In genomic region chr19:43540381-43540780, GRCh38 we compare ENCODE assay signal across 35 cellular contexts. TPM values are rescaled to one million over a fixed set of nuclear protein-coding genes. Genes with fewer than 3 reads are reported as not detected.
"Had no signal": no experiment of that assay in that cellular context is flagged by ENCODE, and none has a peak within 500 bp of the region (broad histone marks: within the 10 kb centered on the region; RNA-seq: fewer than 3 reads in every experiment).

No MANE protein-coding gene starts in this region.

- DNase-seq: activated B cell treated with CpG ODN at 0.5 μM for 24 hours; activated CD4-positive, alpha-beta T cell treated with anti-CD3 and anti-CD28 coated beads for 48 hours; activated CD4-positive, alpha-beta T cell treated with anti-CD3 and anti-CD28 coated beads, Interleukin-2, amount 50 U/mL, for 1 hour; activated CD4-positive, alpha-beta T cell treated with anti-CD3 and anti-CD28 coated beads, Interleukin-2, amount 50 U/mL, for 48 hours; activated CD8-positive, alpha-beta memory T cell treated with anti-CD3 and anti-CD28 coated beads for 24 hours; activated CD8-positive, alpha-beta T cell treated with anti-CD3 and anti-CD28 coated beads for 36 hours; activated effector memory CD4-positive, alpha-beta T cell treated with Interleukin-2 at 50 U/mL for 16 hours; activated gamma-delta T cell treated with Interleukin-2 at 50 U/mL for 16 hours; activated naive CD4-positive, alpha-beta T cell treated with anti-CD3 and anti-CD28 coated beads, Interleukin-2, amount 50 U/mL, for 16 hours; activated naive CD4-positive, alpha-beta T cell treated with Interleukin-2 at 50 U/mL for 16 hours; activated T-cell treated with anti-CD3 and anti-CD28 coated beads, Interleukin-2, amount 50 U/mL, for 4 hours; central memory CD4-positive, alpha-beta T cell; cerebellar nuclear complex; dorsolateral prefrontal cortex; effector memory CD4-positive, alpha-beta T cell; esophagus squamous epithelium; foreskin melanocyte; T-helper 1 cell; T-helper 17 cell; T1000; WERI-Rb-1 had no signal

- H3K27ac ChIP-seq: ascending aorta, breast epithelium, cardiac muscle cell, coronary artery, dorsolateral prefrontal cortex, epithelial cell of prostate, esophagus squamous epithelium, gastroesophageal sphincter, WERI-Rb-1 had no signal

- H3K9me3 Mint-ChIP-seq: dendritic cell treated with granulocyte-macrophage colony-stimulating factor and Interleukin-4, amounts not matched to agents 40 ng/mL and 50 ng/mL, for 4 days had no signal

- H3K27me3 Mint-ChIP-seq: activated B cell treated with CpG ODN at 0.5 μM for 24 hours; activated CD8-positive, alpha-beta T cell treated with anti-CD3 and anti-CD28 coated beads for 36 hours; activated naive CD8-positive, alpha-beta T cell; activated T-helper 17 cell treated with anti-CD3 and anti-CD28 coated beads, Interleukin-2, amount 50 U/mL, for 72 hours; brain; T-helper 17 cell had no signal

- H3K4me3 Mint-ChIP-seq: activated B cell treated with CpG ODN at 0.5 μM for 24 hours; activated CD8-positive, alpha-beta T cell treated with anti-CD3 and anti-CD28 coated beads for 36 hours; activated naive CD8-positive, alpha-beta T cell; activated T-cell treated with anti-CD3 and anti-CD28 coated beads, Interleukin-2, amount 50 U/mL, for 4 hours; activated T-helper 17 cell treated with anti-CD3 and anti-CD28 coated beads, Interleukin-2, amount 50 U/mL, for 72 hours; brain; dendritic cell treated with granulocyte-macrophage colony-stimulating factor and Interleukin-4, amounts not matched to agents 40 ng/mL and 50 ng/mL, for 4 days; T-helper 17 cell; T-helper 2 cell treated with Interferon-gamma antibody and Interleukin-4, amounts not matched to agents 5 μg/mL and 100 μg/mL, for 36 hours had no signal

- FAIRE-seq: endothelial cell of umbilical vein had no signal

- ATAC-seq: activated CD4-positive, CD25-positive, alpha-beta regulatory T cell treated with anti-CD3 and anti-CD28 coated beads, Interleukin-2, amount 50 U/mL, for 24 hours; activated CD8-positive, alpha-beta T cell treated with anti-CD3 and anti-CD28 coated beads for 36 hours; activated T-cell treated with anti-CD3 and anti-CD28 coated beads, Interleukin-2, amount 50 U/mL, for 4 hours; activated T-helper 17 cell treated with anti-CD3 and anti-CD28 coated beads, Interleukin-2, amount 50 U/mL, for 72 hours; gastroesophageal sphincter; T-helper 17 cell had no signal

- H3K9me3 ChIP-seq: breast epithelium, esophagus squamous epithelium had no signal

- H3K27me3 ChIP-seq: ascending aorta, breast epithelium, cardiac muscle cell, dorsolateral prefrontal cortex, esophagus squamous epithelium, gastroesophageal sphincter had no signal

- H3K27ac Mint-ChIP-seq: activated B cell treated with CpG ODN at 0.5 μM for 24 hours; activated CD8-positive, alpha-beta T cell treated with anti-CD3 and anti-CD28 coated beads for 36 hours; activated naive CD8-positive, alpha-beta T cell; activated T-helper 17 cell treated with anti-CD3 and anti-CD28 coated beads, Interleukin-2, amount 50 U/mL, for 72 hours; brain; dendritic cell treated with granulocyte-macrophage colony-stimulating factor and Interleukin-4, amounts not matched to agents 40 ng/mL and 50 ng/mL, for 4 days; T-helper 2 cell treated with Interferon-gamma antibody and Interleukin-4, amounts not matched to agents 5 μg/mL and 100 μg/mL, for 36 hours had no signal

- H3K36me3 ChIP-seq: breast epithelium had no signal

- H3K4me3 ChIP-seq: ascending aorta, breast epithelium, cardiac muscle cell, coronary artery, dorsolateral prefrontal cortex, esophagus squamous epithelium, gastroesophageal sphincter had no signal

- H3K4me1 ChIP-seq: breast epithelium had no signal

RNA-seq across cellular contexts. Expression of gene ZNF575, which starts 7.4 kb away (rescaled TPM):
- total RNA-seq: ascending aorta, cardiac muscle cell, esophagus squamous epithelium, glomerular endothelial cell had no signal
